In the genomic region with DNA sequence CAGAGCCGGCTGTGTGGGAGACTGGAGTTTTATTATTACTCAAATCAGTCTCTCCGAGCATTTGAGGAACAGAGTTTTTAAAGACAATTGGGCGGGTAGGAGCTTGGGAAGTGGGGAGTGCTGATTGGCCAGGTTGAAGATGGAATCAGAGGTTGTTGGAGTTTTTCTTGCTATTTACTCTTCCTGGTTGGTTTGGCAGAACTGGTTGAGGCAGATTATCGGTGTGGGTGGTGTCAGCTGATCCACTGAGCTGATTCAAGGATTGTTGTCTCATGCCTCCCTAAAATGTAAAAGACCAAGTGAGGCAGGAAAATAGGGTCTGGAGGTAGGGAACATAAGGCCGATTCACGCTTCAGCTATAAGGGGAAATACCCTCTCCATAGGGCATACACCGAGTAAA, we compare ENCODE assay signal across 12 cellular contexts.
"Had no signal": no experiment of that assay in that cellular context is flagged by ENCODE, and none has a peak within 500 bp of the region (broad histone marks: within the 10 kb centered on the region; RNA-seq: fewer than 3 reads in every experiment).

No MANE protein-coding gene starts in this region.

- H3K27me3 ChIP-seq: upper lobe of left lung had no signal

- ATAC-seq: activated T-cell treated with anti-CD3 and anti-CD28 coated beads, Interleukin-2, amount 50 U/mL, for 4 hours; natural killer cell treated with Interleukin-12 subunit alpha and Interleukin-12 subunit beta and Interleukin-15 and Interleukin-18, amount 100 ng/mL, for 72 hours had no signal

- H3K27ac ChIP-seq: upper lobe of left lung had no signal

- DNase-seq: activated CD4-positive, alpha-beta T cell treated with anti-CD3 and anti-CD28 coated beads, Interleukin-2, amount 50 U/mL, for 4 hours; activated CD4-positive, CD25-positive, alpha-beta regulatory T cell treated with anti-CD3 and anti-CD28 coated beads, Interleukin-2, amount 50 U/mL, for 72 hours; activated gamma-delta T cell; activated T-cell treated with anti-CD3 and anti-CD28 coated beads, Interleukin-2, amount 50 U/mL, for 4 hours; dermis blood vessel endothelial cell; foreskin melanocyte; mammary epithelial cell; occipital lobe; stimulated activated CD4-positive, alpha-beta T cell treated with anti-CD3 and anti-CD28 coated beads, Interleukin-12 subunit alpha, Interleukin-12 subunit beta, amount 100 ng/mL, for 4 hours; stimulated activated naive CD4-positive, alpha-beta T cell treated with Interleukin-2 at 50 U/mL for 16 hours; upper lobe of left lung had no signal

- H3K4me1 ChIP-seq: upper lobe of left lung had no signal

- H3K4me3 ChIP-seq: upper lobe of left lung had no signal
